14 cellular contexts compared by ENCODE assay signal in the genomic region with DNA sequence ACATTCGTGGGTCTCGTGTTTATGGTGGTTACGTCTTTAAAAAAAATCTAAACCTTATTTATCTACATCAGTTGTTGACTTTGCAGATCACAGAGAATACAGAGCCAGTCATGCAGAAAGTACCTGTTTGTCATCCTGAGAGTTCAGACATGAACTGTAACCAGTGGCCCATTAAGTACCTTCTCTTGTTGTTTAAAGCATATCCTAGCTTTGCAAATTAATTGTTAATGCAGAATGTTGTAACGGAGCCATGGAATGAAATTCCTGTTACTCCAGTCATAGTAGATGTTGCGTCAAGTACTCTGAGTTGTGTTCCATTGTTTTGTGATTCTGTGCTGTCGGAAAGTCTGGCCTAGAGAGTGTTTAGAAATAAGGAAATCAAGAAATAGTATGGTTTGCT.
DNase-seq lines count a peak whose midpoint lies in the region; ATAC-seq, FAIRE-seq and TF ChIP-seq lines count a peak whose summit lies in the region.
"Had no signal": no experiment of that assay in that cellular context is flagged by ENCODE, and none has a peak within 500 bp of the region (broad histone marks: within the 10 kb centered on the region; RNA-seq: fewer than 3 reads in every experiment).

No MANE protein-coding gene starts in this region.

- intact Hi-C loops in esophagus squamous epithelium (cut with DNase I), result no loop called here

- H3K4me3 Mint-ChIP-seq in type B pancreatic cell, result no peak overlapping the region
- H3K4me3 Mint-ChIP-seq: endodermal cell, T-helper 17 cell had no signal

- peak overlapping the region; percentile 33 for H3K27ac Mint-ChIP-seq in type B pancreatic cell
- H3K27ac Mint-ChIP-seq: endodermal cell, T-helper 17 cell had no signal

- no peak for FAIRE-seq in HTR-8/SVneo (lab: Jason Lieb, UNC)
- FAIRE-seq: GM18507, H1 had no signal

- WGBS in SK-N-SH (ENCODE audit: low lambda C conversion rate), result 76% methylated on average over 6 of the region's 6 CpGs
- 35 to 45% methylated on average over 6 of the region's 6 CpGs for WGBS in esophagus squamous epithelium, 2 donors

- no peak for TF ChIP-seq POLR2A in esophagus squamous epithelium (IDR thresholded peaks at IDR 0.05)

- H3K9ac ChIP-seq in SK-N-SH, result no peak overlapping the region

- H3K4me3 ChIP-seq in SK-N-SH (ENCODE audit: low read depth in 2 of 2, low read length in 1 of 2) (no peak overlapping the region), esophagus squamous epithelium (no peak overlapping the region)
- H3K4me3 ChIP-seq: right lobe of liver had no signal

- CTCF ChIA-PET in SK-N-SH (lab: Yijun Ruan, JAX), result no interaction called here

- H3K9me2 ChIP-seq in SK-N-SH, result no peaks in the 10 kb centered on the region

- no peaks in the 10 kb centered on the region for H3K4me1 Mint-ChIP-seq in type B pancreatic cell (ENCODE audit: unreplicated experiment)
- H3K4me1 Mint-ChIP-seq: T-helper 17 cell had no signal

- no peaks in the 10 kb centered on the region for H3F3A ChIP-seq in SK-N-SH (replicated peaks; ENCODE audit: insufficient read depth)

- peaks cover 22% of the 10 kb centered on the region for H3K79me2 ChIP-seq in SK-N-SH (ENCODE audit: insufficient read depth)

- H3K36me3 Mint-ChIP-seq in type B pancreatic cell, result peaks cover 21% of the 10 kb centered on the region

- H3K27me3 Mint-ChIP-seq in type B pancreatic cell, result no peaks in the 10 kb centered on the region
- H3K27me3 Mint-ChIP-seq: T-helper 17 cell had no signal

- TF ChIP-seq CTCF in SK-N-SH (IDR thresholded peaks at IDR 0.05) (no peak), esophagus squamous epithelium (IDR thresholded peaks at IDR 0.05) (no peak), type B pancreatic cell (conservative IDR thresholded peaks at IDR 0.05) (no peak)

- H3K9me3 ChIP-seq in SK-N-SH, result no peaks in the 10 kb centered on the region
- no peaks in the 10 kb centered on the region for H3K9me3 ChIP-seq in esophagus squamous epithelium
- H3K9me3 ChIP-seq: right lobe of liver had no signal

- H3K36me3 ChIP-seq in SK-N-SH (replicated peaks in 1 of 2; ENCODE audit: control insufficient read depth in 1 of 2, insufficient read depth in 2 of 2, low read length in 1 of 2), result peaks cover 28 to 31% of the 10 kb centered on the region in 2 experiments
- H3K36me3 ChIP-seq in esophagus squamous epithelium, result no peaks in the 10 kb centered on the region
- H3K36me3 ChIP-seq: right lobe of liver had no signal

- no peaks in the 10 kb centered on the region for H4K20me1 ChIP-seq in SK-N-SH (ENCODE audit: insufficient read depth)

- POLR2A ChIA-PET in SK-N-SH (lab: Yijun Ruan, JAX), result no interaction called here

- TF ChIP-seq EP300 in SK-N-SH (IDR thresholded peaks at IDR 0.05; ENCODE audit: borderline replicate concordance in 1 of 2, low read depth in 1 of 2, low read length in 1 of 2), result no peak

- ATAC-seq in SK-N-SH treated with all-trans-retinoic acid at 6 μM for 48 hours, result peak; percentile 67
- ATAC-seq in stimulated activated naive CD8-positive, alpha-beta T cell treated with anti-CD3 and anti-CD28 coated beads, Interleukin-15, Interleukin-2, amounts not matched to agents 100 U/mL and 50 U/mL, for 24 hours, result no peak
- ATAC-seq: right lobe of liver, T-helper 17 cell had no signal

- H3K27me3 ChIP-seq in SK-N-SH (ENCODE audit: insufficient read depth) (no peaks in the 10 kb centered on the region), esophagus squamous epithelium (no peaks in the 10 kb centered on the region)
- H3K27me3 ChIP-seq: right lobe of liver had no signal

- DNase-seq in SK-N-SH (no peak), NCI-H460 (ENCODE audit: extremely low read depth, low read depth) (peak; percentile 36), esophagus squamous epithelium (lab: John Stamatoyannopoulos, UW) (no peak), type B pancreatic cell (ENCODE audit: extremely low spot score, unreplicated experiment) (no peak), HTR-8/SVneo (ENCODE audit: insufficient read length, low spot score) (no peak), SHP77 (lab: John Stamatoyannopoulos, UW) (no peak)
- DNase-seq in stimulated activated naive CD8-positive, alpha-beta T cell treated with anti-CD3 and anti-CD28 coated beads, Interleukin-15, Interleukin-2, amounts not matched to agents 100 U/mL and 50 U/mL, for 24 hours, result no peak
- DNase-seq: AML-193, endodermal cell, right lobe of liver, T-helper 17 cell had no signal

- peaks cover 12% of the 10 kb centered on the region for H3K9me3 Mint-ChIP-seq in type B pancreatic cell

- no peak overlapping the region for H2AFZ ChIP-seq in SK-N-SH (ENCODE audit: low read depth)

- H3K27ac ChIP-seq in SK-N-SH (ENCODE audit: low read depth in 2 of 2, low read length in 1 of 2) (peak overlapping the region in 1 of 2 experiments; percentile 67; a peak in 2 of 4 replicates), esophagus squamous epithelium (peak overlapping the region in 3 of 4 donors; percentile 10 to 51 (median 38))
- H3K27ac ChIP-seq: right lobe of liver had no signal

- H3K4me2 ChIP-seq in SK-N-SH, result no peak overlapping the region

- no peaks in the 10 kb centered on the region; a peak in 1 of 4 replicates for H3K4me1 ChIP-seq in SK-N-SH (ENCODE audit: control insufficient read depth in 1 of 2, insufficient read depth in 2 of 2, low read depth in 1 of 2, low read length in 1 of 2)
- H3K4me1 ChIP-seq in esophagus squamous epithelium, result peaks cover 0 to 43% (median 12%) of the 10 kb centered on the region in 3 donors
- H3K4me1 ChIP-seq: right lobe of liver had no signal

- no peak for TF ChIP-seq RAD21 in SK-N-SH (IDR thresholded peaks at IDR 0.05; ENCODE audit: low read length)

TF ChIP-seq in SK-N-SH treated with all-trans-retinoic acid at 6 μM for 48 hours, 23 proteins besides CTCF, POLR2A, EP300 and RAD21:
- peak; percentile 91 for TF ChIP-seq ISL1 (CRISPR knock-in tag; IDR thresholded peaks at IDR 0.05)
- TF ChIP-seq ESRRG (CRISPR knock-in tag; IDR thresholded peaks at IDR 0.05), result no peak
- TF ChIP-seq, protein P1, sequence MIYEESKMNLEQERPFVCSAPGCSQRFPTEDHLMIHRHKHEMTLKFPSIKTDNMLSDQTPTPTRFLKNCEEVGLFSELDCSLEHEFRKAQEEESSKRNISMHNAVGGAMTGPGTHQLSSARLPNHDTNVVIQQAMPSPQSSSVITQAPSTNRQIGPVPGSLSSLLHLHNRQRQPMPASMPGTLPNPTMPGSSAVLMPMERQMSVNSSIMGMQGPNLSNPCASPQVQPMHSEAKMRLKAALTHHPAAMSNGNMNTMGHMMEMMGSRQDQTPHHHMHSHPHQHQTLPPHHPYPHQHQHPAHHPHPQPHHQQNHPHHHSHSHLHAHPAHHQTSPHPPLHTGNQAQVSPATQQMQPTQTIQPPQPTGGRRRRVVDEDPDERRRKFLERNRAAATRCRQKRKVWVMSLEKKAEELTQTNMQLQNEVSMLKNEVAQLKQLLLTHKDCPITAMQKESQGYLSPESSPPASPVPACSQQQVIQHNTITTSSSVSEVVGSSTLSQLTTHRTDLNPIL (CRISPR knock-in tag; IDR thresholded peaks at IDR 0.05; ENCODE audit: low read depth), result 0 out of 2 replicates have a peak, but pooled peaks have one; percentile 50
TF ChIP-seq in SK-N-SH treated with all-trans-retinoic acid at 6 μM for 48 hours: peak in this region for 2.

TF ChIP-seq in SK-N-SH, 30 proteins besides CTCF, POLR2A, EP300 and RAD21 (continues in another document):
- TF ChIP-seq SMC3 (IDR thresholded peaks at IDR 0.05; ENCODE audit: low read depth, low read length) (no peak), RFX5 (IDR thresholded peaks at IDR 0.05; ENCODE audit: low read length) (no peak), JUND (IDR thresholded peaks at IDR 0.05) (no peak), FOSL2 (IDR thresholded peaks at IDR 0.05; ENCODE audit: borderline replicate concordance, low read depth) (no peak)
- TF ChIP-seq, protein P2, sequence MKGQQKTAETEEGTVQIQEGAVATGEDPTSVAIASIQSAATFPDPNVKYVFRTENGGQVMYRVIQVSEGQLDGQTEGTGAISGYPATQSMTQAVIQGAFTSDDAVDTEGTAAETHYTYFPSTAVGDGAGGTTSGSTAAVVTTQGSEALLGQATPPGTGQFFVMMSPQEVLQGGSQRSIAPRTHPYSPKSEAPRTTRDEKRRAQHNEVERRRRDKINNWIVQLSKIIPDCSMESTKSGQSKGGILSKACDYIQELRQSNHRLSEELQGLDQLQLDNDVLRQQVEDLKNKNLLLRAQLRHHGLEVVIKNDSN (IDR thresholded peaks at IDR 0.05; ENCODE audit: borderline replicate concordance, low read depth), result no peak
- TF ChIP-seq, protein P3, sequence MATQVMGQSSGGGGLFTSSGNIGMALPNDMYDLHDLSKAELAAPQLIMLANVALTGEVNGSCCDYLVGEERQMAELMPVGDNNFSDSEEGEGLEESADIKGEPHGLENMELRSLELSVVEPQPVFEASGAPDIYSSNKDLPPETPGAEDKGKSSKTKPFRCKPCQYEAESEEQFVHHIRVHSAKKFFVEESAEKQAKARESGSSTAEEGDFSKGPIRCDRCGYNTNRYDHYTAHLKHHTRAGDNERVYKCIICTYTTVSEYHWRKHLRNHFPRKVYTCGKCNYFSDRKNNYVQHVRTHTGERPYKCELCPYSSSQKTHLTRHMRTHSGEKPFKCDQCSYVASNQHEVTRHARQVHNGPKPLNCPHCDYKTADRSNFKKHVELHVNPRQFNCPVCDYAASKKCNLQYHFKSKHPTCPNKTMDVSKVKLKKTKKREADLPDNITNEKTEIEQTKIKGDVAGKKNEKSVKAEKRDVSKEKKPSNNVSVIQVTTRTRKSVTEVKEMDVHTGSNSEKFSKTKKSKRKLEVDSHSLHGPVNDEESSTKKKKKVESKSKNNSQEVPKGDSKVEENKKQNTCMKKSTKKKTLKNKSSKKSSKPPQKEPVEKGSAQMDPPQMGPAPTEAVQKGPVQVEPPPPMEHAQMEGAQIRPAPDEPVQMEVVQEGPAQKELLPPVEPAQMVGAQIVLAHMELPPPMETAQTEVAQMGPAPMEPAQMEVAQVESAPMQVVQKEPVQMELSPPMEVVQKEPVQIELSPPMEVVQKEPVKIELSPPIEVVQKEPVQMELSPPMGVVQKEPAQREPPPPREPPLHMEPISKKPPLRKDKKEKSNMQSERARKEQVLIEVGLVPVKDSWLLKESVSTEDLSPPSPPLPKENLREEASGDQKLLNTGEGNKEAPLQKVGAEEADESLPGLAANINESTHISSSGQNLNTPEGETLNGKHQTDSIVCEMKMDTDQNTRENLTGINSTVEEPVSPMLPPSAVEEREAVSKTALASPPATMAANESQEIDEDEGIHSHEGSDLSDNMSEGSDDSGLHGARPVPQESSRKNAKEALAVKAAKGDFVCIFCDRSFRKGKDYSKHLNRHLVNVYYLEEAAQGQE (IDR thresholded peaks at IDR 0.05; ENCODE audit: low read depth, low read length), result no peak
- TF ChIP-seq, protein P4, sequence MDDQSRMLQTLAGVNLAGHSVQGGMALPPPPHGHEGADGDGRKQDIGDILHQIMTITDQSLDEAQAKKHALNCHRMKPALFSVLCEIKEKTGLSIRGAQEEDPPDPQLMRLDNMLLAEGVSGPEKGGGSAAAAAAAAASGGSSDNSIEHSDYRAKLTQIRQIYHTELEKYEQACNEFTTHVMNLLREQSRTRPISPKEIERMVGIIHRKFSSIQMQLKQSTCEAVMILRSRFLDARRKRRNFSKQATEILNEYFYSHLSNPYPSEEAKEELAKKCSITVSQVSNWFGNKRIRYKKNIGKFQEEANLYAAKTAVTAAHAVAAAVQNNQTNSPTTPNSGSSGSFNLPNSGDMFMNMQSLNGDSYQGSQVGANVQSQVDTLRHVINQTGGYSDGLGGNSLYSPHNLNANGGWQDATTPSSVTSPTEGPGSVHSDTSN (IDR thresholded peaks at IDR 0.05), result no peak
